19 cellular contexts compared by ENCODE assay signal in genomic region chr13:104779311-104779710, GRCh38.
DNase-seq lines count a peak whose midpoint lies in the region; ATAC-seq, FAIRE-seq and TF ChIP-seq lines count a peak whose summit lies in the region.
"Had no signal": no experiment of that assay in that cellular context is flagged by ENCODE, and none has a peak within 500 bp of the region (broad histone marks: within the 10 kb centered on the region; RNA-seq: fewer than 3 reads in every experiment).

No MANE protein-coding gene starts in this region.

- no peaks in the 10 kb centered on the region for H3K9me3 Mint-ChIP-seq in astrocyte (ENCODE audit: unreplicated experiment)
- H3K9me3 Mint-ChIP-seq in glutamatergic neuron (ENCODE audit: unreplicated experiment) = no peaks in the 10 kb centered on the region

- H3K27me3 Mint-ChIP-seq in astrocyte (ENCODE audit: low read depth, unreplicated experiment) (no peaks in the 10 kb centered on the region), glutamatergic neuron (ENCODE audit: unreplicated experiment) (peaks cover 5% of the 10 kb centered on the region)

- H3K79me2 ChIP-seq in astrocyte (ENCODE audit: insufficient read depth, low read length) (no peaks in the 10 kb centered on the region), osteoblast (ENCODE audit: insufficient read depth, low read length) (no peaks in the 10 kb centered on the region)
- H3K79me2 ChIP-seq: hepatocyte had no signal

- H3K36me3 Mint-ChIP-seq in astrocyte (ENCODE audit: low read depth, unreplicated experiment) (no peaks in the 10 kb centered on the region), glutamatergic neuron (ENCODE audit: unreplicated experiment) (peaks cover 4% of the 10 kb centered on the region)
- H3K36me3 Mint-ChIP-seq: activated naive CD4-positive, alpha-beta T cell treated with anti-CD3 and anti-CD28 coated beads, Interleukin-2, amount 50 U/mL, for 72 hours had no signal

- POLR2A ChIA-PET in AG04449 (lab: Yijun Ruan, JAX) = no interaction called here
- POLR2A ChIA-PET in GM10248 (lab: Yijun Ruan, JAX) = no interaction called here

- peaks cover 18% of the 10 kb centered on the region for H3K4me1 ChIP-seq in HUES64 (ENCODE audit: insufficient read depth, low read length)
- peaks cover 5% of the 10 kb centered on the region for H3K4me1 ChIP-seq in astrocyte (ENCODE audit: insufficient read depth, low read length)
- H3K4me1 ChIP-seq in osteoblast (ENCODE audit: insufficient read depth, low read length) = no peaks in the 10 kb centered on the region

- peak overlapping the region; percentile 65 for H3K27ac ChIP-seq in HUES64 (ENCODE audit: low read depth, low read length)
- H3K27ac ChIP-seq in astrocyte (ENCODE audit: low read depth, low read length) = no peak overlapping the region
- no peak overlapping the region for H3K27ac ChIP-seq in osteoblast (ENCODE audit: low read depth, low read length)
- H3K27ac ChIP-seq: hepatocyte had no signal

- FAIRE-seq in astrocyte (lab: Jason Lieb, UNC) = no peak

- H3K4me2 ChIP-seq in astrocyte (ENCODE audit: low read length) (peak overlapping the region; percentile 31), osteoblast (ENCODE audit: insufficient read depth, low read length) (no peak overlapping the region)
- H3K4me2 ChIP-seq: hepatocyte had no signal

- no peak overlapping the region for H2AFZ ChIP-seq in astrocyte (ENCODE audit: low read depth, low read length)
- H2AFZ ChIP-seq in osteoblast (ENCODE audit: low read length) = no peak overlapping the region
- H2AFZ ChIP-seq: hepatocyte had no signal

- ATAC-seq in GM21423 (IDR thresholded peaks at IDR 0.05; ENCODE audit: unreplicated experiment) = no peak
- ATAC-seq: activated naive CD4-positive, alpha-beta T cell treated with anti-CD3 and anti-CD28 coated beads, Interleukin-2, amount 50 U/mL, for 72 hours; stimulated activated naive CD8-positive, alpha-beta T cell treated with anti-CD3 and anti-CD28 coated beads, Interleukin-15, Interleukin-2, amounts not matched to agents 100 U/mL and 50 U/mL, for 24 hours had no signal

- H3K4me1 Mint-ChIP-seq in astrocyte (ENCODE audit: low read depth, unreplicated experiment) (peaks cover 27% of the 10 kb centered on the region), glutamatergic neuron (ENCODE audit: low read depth, unreplicated experiment) (peaks cover 14% of the 10 kb centered on the region)

- DNase-seq in AG04449 (ENCODE audit: low read depth, low spot score) (peak; percentile 29), astrocyte (ENCODE audit: low read depth) (peak; percentile 55), glutamatergic neuron (peak; percentile 20), GM10266 (ENCODE audit: extremely low spot score) (no peak), GM10248 (ENCODE audit: extremely low spot score) (no peak), osteoblast (ENCODE audit: insufficient read length, low spot score, missing footprints) (no peak)
- DNase-seq: activated CD8-positive, alpha-beta memory T cell treated with anti-CD3 and anti-CD28 coated beads for 24 hours; DMS79; effector memory CD4-positive, alpha-beta T cell; HFFc6; mammary epithelial cell; NCI-H2029 treated with DMSO at 0.1 percent for 48 hours; stimulated activated CD4-positive, alpha-beta T cell treated with anti-CD3 and anti-CD28 coated beads, Interleukin-4, amount 100 ng/mL, for 1 hour; stimulated activated naive CD8-positive, alpha-beta T cell treated with anti-CD3 and anti-CD28 coated beads, Interleukin-15, Interleukin-2, amounts not matched to agents 100 U/mL and 50 U/mL, for 24 hours; T1000 had no signal

- no peak overlapping the region for H3K4me3 Mint-ChIP-seq in astrocyte (ENCODE audit: unreplicated experiment)
- no peak overlapping the region for H3K4me3 Mint-ChIP-seq in glutamatergic neuron (ENCODE audit: unreplicated experiment)

- no CpG with 5 or more reads among the region's 1 CpG for WGBS in HUES64

- H4K20me1 ChIP-seq in astrocyte (ENCODE audit: insufficient read depth, low read length) = no peaks in the 10 kb centered on the region
- no peaks in the 10 kb centered on the region for H4K20me1 ChIP-seq in osteoblast (ENCODE audit: insufficient read depth, low read length)

- no peak overlapping the region for H3K4me3 ChIP-seq in AG04449 (ENCODE audit: low read depth, low read length)
- H3K4me3 ChIP-seq in HUES64 (ENCODE audit: low read length) = no peak overlapping the region
- H3K4me3 ChIP-seq in astrocyte (ENCODE audit: insufficient read depth, low read depth, low read length) = no peak overlapping the region
- H3K4me3 ChIP-seq in osteoblast (ENCODE audit: insufficient read depth, low read length) = no peak overlapping the region
- H3K4me3 ChIP-seq: hepatocyte had no signal

- CTCF ChIA-PET in AG04449 (lab: Yijun Ruan, JAX) = interaction anchor here (0.6 to 0.9 kb wide), 2 partner anchors 60 to 1757 kb away, joined by 3 to 4 read pairs; partner anchors contain the start of gene EFNB2
- CTCF ChIA-PET in GM10248 (lab: Yijun Ruan, JAX) = no interaction called here

- H3K36me3 ChIP-seq in HUES64 (ENCODE audit: insufficient read depth, low read length) (no peaks in the 10 kb centered on the region), astrocyte (ENCODE audit: insufficient read depth, low read length) (no peaks in the 10 kb centered on the region), osteoblast (ENCODE audit: insufficient read depth, low read length) (no peaks in the 10 kb centered on the region)

- H3K27me3 ChIP-seq in HUES64 (ENCODE audit: insufficient read depth, low read length) (no peaks in the 10 kb centered on the region), astrocyte (ENCODE audit: insufficient read depth, low read length) (no peaks in the 10 kb centered on the region), osteoblast (ENCODE audit: insufficient read depth, low read length) (no peaks in the 10 kb centered on the region)
- H3K27me3 ChIP-seq: hepatocyte had no signal

- TF ChIP-seq CTCF in AG04449 (IDR thresholded peaks at IDR 0.05; ENCODE audit: insufficient read depth, low read length, missing control alignments) (no peak), astrocyte (IDR thresholded peaks at IDR 0.05; ENCODE audit: insufficient read depth, low read depth, low read length) (no peak), glutamatergic neuron (IDR thresholded peaks at IDR 0.05; ENCODE audit: partially characterized antibody, unreplicated experiment) (no peak), GM10266 (IDR thresholded peaks at IDR 0.05; ENCODE audit: control insufficient read depth, insufficient read depth, low read depth, missing control alignments) (no peak), GM10248 (IDR thresholded peaks at IDR 0.05; ENCODE audit: control extremely low read depth, extremely low read depth, low read depth, missing control alignments) (no peak), osteoblast (IDR thresholded peaks at IDR 0.05; ENCODE audit: extremely low read depth, low read depth, low read length) (no peak)

- H3K9me3 ChIP-seq in HUES64 (ENCODE audit: insufficient read depth, low read depth, low read length) (no peaks in the 10 kb centered on the region), astrocyte (ENCODE audit: insufficient read depth, low read depth, low read length) (no peaks in the 10 kb centered on the region), osteoblast (ENCODE audit: low read depth, low read length) (no peaks in the 10 kb centered on the region)

- H3K9ac ChIP-seq in HUES64 (ENCODE audit: low read depth, low read length) (no peak overlapping the region), astrocyte (ENCODE audit: low read length) (no peak overlapping the region)

- H3K27ac Mint-ChIP-seq in astrocyte (ENCODE audit: unreplicated experiment) (no peak overlapping the region), glutamatergic neuron (ENCODE audit: unreplicated experiment) (peak overlapping the region; percentile 66)
- H3K27ac Mint-ChIP-seq: activated naive CD4-positive, alpha-beta T cell treated with anti-CD3 and anti-CD28 coated beads, Interleukin-2, amount 50 U/mL, for 72 hours; HFFc6 had no signal

Comparison
In these comparisons a context has a peak if more than half of its experiments do, and no peak if none do; other contexts are left out.
1. DNase-seq: peak in AG04449 (single experiment), astrocyte (single experiment) and glutamatergic neuron (single experiment); none in GM10266 (single experiment), GM10248 (single experiment) and osteoblast (single experiment).